ENCODE assay signal across 12 cellular contexts in genomic region chr14:104739546-104740516, GRCh38.
"Had no signal": no experiment of that assay in that cellular context is flagged by ENCODE, and none has a peak within 500 bp of the region (broad histone marks: within the 10 kb centered on the region; RNA-seq: fewer than 3 reads in every experiment).

No MANE protein-coding gene starts in this region.

- H3K9me3 ChIP-seq: gastroesophageal sphincter, neutrophil, thyroid gland, vagina had no signal

- H3K4me1 Mint-ChIP-seq: mesothelial cell of epicardium had no signal

- H3K27ac Mint-ChIP-seq: activated CD4-positive, alpha-beta memory T cell treated with anti-CD3 and anti-CD28 coated beads for 36 hours; activated T-cell treated with anti-CD3 and anti-CD28 coated beads, Interleukin-2, amount 50 U/mL, for 72 hours; mesothelial cell of epicardium had no signal

- H3K4me3 ChIP-seq: gastroesophageal sphincter, smooth muscle cell, thyroid gland, vagina had no signal

- H3K27me3 ChIP-seq: gastroesophageal sphincter, neutrophil, thyroid gland, vagina had no signal

- H3K36me3 ChIP-seq: neutrophil, thyroid gland, vagina had no signal

- DNase-seq: activated CD4-positive, alpha-beta memory T cell treated with anti-CD3 and anti-CD28 coated beads for 36 hours; activated T-cell treated with anti-CD3 and anti-CD28 coated beads, Interleukin-2, amount 50 U/mL, for 72 hours; naive B cell; posterior cingulate gyrus; T-helper 9 cell; thyroid gland had no signal

- H3K9me3 Mint-ChIP-seq: activated CD4-positive, alpha-beta memory T cell treated with anti-CD3 and anti-CD28 coated beads for 36 hours; activated T-cell treated with anti-CD3 and anti-CD28 coated beads, Interleukin-2, amount 50 U/mL, for 72 hours; mesothelial cell of epicardium; naive B cell had no signal

- H3K36me3 Mint-ChIP-seq: activated CD4-positive, alpha-beta memory T cell treated with anti-CD3 and anti-CD28 coated beads for 36 hours; naive B cell had no signal

- H3K4me3 Mint-ChIP-seq: activated CD4-positive, alpha-beta memory T cell treated with anti-CD3 and anti-CD28 coated beads for 36 hours; activated T-cell treated with anti-CD3 and anti-CD28 coated beads, Interleukin-2, amount 50 U/mL, for 72 hours; mesothelial cell of epicardium; naive B cell had no signal

- ATAC-seq: activated T-cell treated with anti-CD3 and anti-CD28 coated beads, Interleukin-2, amount 50 U/mL, for 72 hours; gastroesophageal sphincter; right cardiac atrium had no signal

- H3K27me3 Mint-ChIP-seq: activated CD4-positive, alpha-beta memory T cell treated with anti-CD3 and anti-CD28 coated beads for 36 hours had no signal

- H3K27ac ChIP-seq: gastroesophageal sphincter, neutrophil, thyroid gland, vagina had no signal
